16 cellular contexts compared by ENCODE assay signal in genomic region chr4:13992975-13993495, GRCh38.
DNase-seq lines count a peak whose midpoint lies in the region; ATAC-seq and TF ChIP-seq lines count a peak whose summit lies in the region.
"Had no signal": no experiment of that assay in that cellular context is flagged by ENCODE, and none has a peak within 500 bp of the region (broad histone marks: within the 10 kb centered on the region; RNA-seq: fewer than 3 reads in every experiment).

No MANE protein-coding gene starts in this region.

- peak overlapping the region; percentile 8 for H3K27ac ChIP-seq in hepatocyte

- H3K36me3 ChIP-seq in hepatocyte (replicated peaks; ENCODE audit: insufficient read depth, low read depth): no peaks in the 10 kb centered on the region

- H3K4me3 Mint-ChIP-seq in neural crest cell (no peak overlapping the region), natural killer cell (no peak overlapping the region)
- H3K4me3 Mint-ChIP-seq: CD8-positive, alpha-beta T cell had no signal

- TF ChIP-seq CTCF in hepatocyte (IDR thresholded peaks at IDR 0.05; ENCODE audit: poor library complexity) (no peak), neural crest cell (conservative IDR thresholded peaks at IDR 0.05) (no peak), natural killer cell (IDR thresholded peaks at IDR 0.05) (no peak)

- no peak overlapping the region for H2AFZ ChIP-seq in hepatocyte

- H3K4me3 ChIP-seq in hepatocyte: no peak overlapping the region

- H3K4me1 Mint-ChIP-seq in neural crest cell: peaks cover 40% of the 10 kb centered on the region
- no peaks in the 10 kb centered on the region for H3K4me1 Mint-ChIP-seq in natural killer cell

- peak overlapping the region; percentile 32 for H3K27ac Mint-ChIP-seq in neural crest cell (ENCODE audit: unreplicated experiment)
- H3K27ac Mint-ChIP-seq in natural killer cell: no peak overlapping the region
- H3K27ac Mint-ChIP-seq: CD8-positive, alpha-beta T cell had no signal

- no peaks in the 10 kb centered on the region for H3K9me3 ChIP-seq in hepatocyte (ENCODE audit: low read depth)

- H3K27me3 ChIP-seq in hepatocyte: no peaks in the 10 kb centered on the region

- H3K36me3 Mint-ChIP-seq in neural crest cell (ENCODE audit: low read depth): no peaks in the 10 kb centered on the region
- no peaks in the 10 kb centered on the region for H3K36me3 Mint-ChIP-seq in natural killer cell
- H3K36me3 Mint-ChIP-seq: CD8-positive, alpha-beta T cell had no signal

- peaks cover 29% of the 10 kb centered on the region for H3K4me1 ChIP-seq in hepatocyte (ENCODE audit: insufficient read depth)

- no peaks in the 10 kb centered on the region for H3K27me3 Mint-ChIP-seq in neural crest cell (ENCODE audit: low read depth)
- H3K27me3 Mint-ChIP-seq in natural killer cell (ENCODE audit: low read depth in 2 of 2): no peaks in the 10 kb centered on the region

- no peak overlapping the region for H3K4me2 ChIP-seq in hepatocyte

- intact Hi-C loops in natural killer cell (cut with micrococcal nuclease): no loop called here

- DNase-seq in M059J (ENCODE audit: low read depth): peak; percentile 29
- no peak for DNase-seq in hepatocyte (ENCODE audit: low spot score)
- DNase-seq in neural crest cell (ENCODE audit: low read depth, low spot score): no peak
- no peak for DNase-seq in CD1c-positive myeloid dendritic cell (ENCODE audit: extremely low spot score)
- DNase-seq in SKM-1 treated with dmso at 0.1 percent for 144 hours (lab: John Stamatoyannopoulos, UW; ENCODE audit: unreplicated experiment): no peak
- no peak for DNase-seq in natural killer cell
- DNase-seq: CD8-positive, alpha-beta T cell; DMS79; H7; NCI-H1694; NCI-H2107; NCI-H2227 treated with DMSO at 0.1 percent for 48 hours; NCI-H524 had no signal

- H3K79me2 ChIP-seq in hepatocyte: no peaks in the 10 kb centered on the region

- WGBS in hepatocyte (ENCODE audit: low lambda C conversion rate, missing lambda C conversion rate): 43% methylated on average over 1 of the region's 1 CpG

- ATAC-seq in HG02623 (IDR thresholded peaks at IDR 0.05; ENCODE audit: unreplicated experiment): no peak
- no peak for ATAC-seq in natural killer cell
- ATAC-seq: CD8-positive, alpha-beta T cell; Panc1; Right ventricle myocardium inferior had no signal

- no peaks in the 10 kb centered on the region for H3K9me2 ChIP-seq in hepatocyte (replicated peaks; ENCODE audit: insufficient read depth)

- H4K20me1 ChIP-seq in hepatocyte (ENCODE audit: insufficient read depth, poor library complexity, severe bottlenecking): no peaks in the 10 kb centered on the region

- H3K9me3 Mint-ChIP-seq in neural crest cell (no peaks in the 10 kb centered on the region), natural killer cell (peaks cover 0 to 2% of the 10 kb centered on the region in 2 donors)
- H3K9me3 Mint-ChIP-seq: CD8-positive, alpha-beta T cell had no signal
